Comparison of ENCODE assay signal across 29 cellular contexts in genomic region chr5:40915341-40915926, GRCh38. TPM values are rescaled to one million over a fixed set of nuclear protein-coding genes. Genes with fewer than 3 reads are reported as not detected.
DNase-seq lines count a peak whose midpoint lies in the region; ATAC-seq, FAIRE-seq and TF ChIP-seq lines count a peak whose summit lies in the region.
"Had no signal": no experiment of that assay in that cellular context is flagged by ENCODE, and none has a peak within 500 bp of the region (broad histone marks: within the 10 kb centered on the region; RNA-seq: fewer than 3 reads in every experiment).

No MANE protein-coding gene starts in this region.

- H2AFZ ChIP-seq in GM23338 = no peak overlapping the region
- H2AFZ ChIP-seq in astrocyte (ENCODE audit: low read depth, low read length) = peak overlapping the region; percentile 9
- H2AFZ ChIP-seq in neural progenitor cell (replicated peaks) = peak overlapping the region; percentile 84

- no peak overlapping the region for H3K9ac ChIP-seq in astrocyte (ENCODE audit: low read length)
- no peak overlapping the region for H3K9ac ChIP-seq in neural progenitor cell

- H3K36me3 Mint-ChIP-seq in GM23338 (ENCODE audit: low read depth) = peaks cover 8% of the 10 kb centered on the region; the same call in 1 of the 3 replicates
- H3K36me3 Mint-ChIP-seq in astrocyte (ENCODE audit: low read depth, unreplicated experiment) = no peaks in the 10 kb centered on the region
- H3K36me3 Mint-ChIP-seq in neural progenitor cell = no peaks in the 10 kb centered on the region
- H3K36me3 Mint-ChIP-seq: activated naive CD4-positive, alpha-beta T cell treated with anti-CD3 and anti-CD28 coated beads, Interleukin-2, amount 10 ng/mL, durations not matched to agents 7 days and 5 days had no signal

- H3K79me2 ChIP-seq in GM23338 (replicated peaks; ENCODE audit: insufficient read depth) = no peaks in the 10 kb centered on the region
- H3K79me2 ChIP-seq in astrocyte (ENCODE audit: insufficient read depth, low read length) = no peaks in the 10 kb centered on the region
- H3K79me2 ChIP-seq in neural progenitor cell (ENCODE audit: low read depth) = no peaks in the 10 kb centered on the region

- H3K4me1 Mint-ChIP-seq in GM23338 (peaks cover 18% of the 10 kb centered on the region), astrocyte (ENCODE audit: low read depth, unreplicated experiment) (peaks cover 2% of the 10 kb centered on the region), neural progenitor cell (peaks cover 12% of the 10 kb centered on the region)
- H3K4me1 Mint-ChIP-seq: activated CD4-positive, alpha-beta memory T cell treated with anti-CD3 and anti-CD28 coated beads, Interleukin-2, amount 10 ng/mL, durations not matched to agents 7 days and 5 days; activated naive CD4-positive, alpha-beta T cell treated with anti-CD3 and anti-CD28 coated beads, Interleukin-2, amount 10 ng/mL, durations not matched to agents 7 days and 5 days had no signal

- DNase-seq in GM23338 (ENCODE audit: low spot score) = no peak
- DNase-seq in astrocyte (ENCODE audit: low read depth) = no peak
- DNase-seq in heart left ventricle = no peak
- DNase-seq in neural progenitor cell (ENCODE audit: low spot score) = no peak
- DNase-seq in NK-92 treated with Interleukin-12 subunit alpha and Interleukin-12 subunit beta, amount 100 ng/mL, for 24 hours (lab: John Stamatoyannopoulos, UW) = no peak
- DNase-seq in KBM-7 = no peak
- DNase-seq in stimulated activated naive CD8-positive, alpha-beta T cell treated with anti-CD3 and anti-CD28 coated beads, Interleukin-15, Interleukin-2, amounts not matched to agents 100 U/mL and 50 U/mL, for 24 hours = no peak
- no peak for DNase-seq in cerebellar cortex (ENCODE audit: low spot score)
- DNase-seq: ACHN; activated CD4-positive, alpha-beta memory T cell treated with anti-CD3 and anti-CD28 coated beads, Interleukin-2, amount 10 ng/mL, durations not matched to agents 7 days and 5 days; activated naive CD4-positive, alpha-beta T cell treated with anti-CD3 and anti-CD28 coated beads, Interleukin-2, amount 10 ng/mL, durations not matched to agents 7 days and 5 days; activated T-cell treated with anti-CD3 and anti-CD28 coated beads, Interleukin-2, amount 50 U/mL, for 24 hours; body of pancreas; NCI-H1436; NCI-H2171; NCI-H526; SHP77 treated with DMSO at 0.1 percent for 48 hours; sigmoid colon; stimulated activated CD4-positive, alpha-beta T cell treated with anti-CD3 and anti-CD28 coated beads, Interleukin-1b, Interleukin-23, amount 100 ng/mL, for 48 hours; stimulated activated naive CD4-positive, alpha-beta T cell treated with Interleukin-2 at 50 U/mL for 16 hours; upper lobe of left lung had no signal

- H3K27me3 ChIP-seq in GM23338 (ENCODE audit: insufficient read depth) = peaks cover 7% of the 10 kb centered on the region; the same call in 1 of the 2 replicates
- no peaks in the 10 kb centered on the region for H3K27me3 ChIP-seq in astrocyte (ENCODE audit: insufficient read depth, low read length)
- no peaks in the 10 kb centered on the region for H3K27me3 ChIP-seq in heart left ventricle
- H3K27me3 ChIP-seq in neural progenitor cell = no peaks in the 10 kb centered on the region
- H3K27me3 ChIP-seq: body of pancreas, sigmoid colon, upper lobe of left lung had no signal

- H4K20me1 ChIP-seq in GM23338 (replicated peaks; ENCODE audit: insufficient read depth) (no peaks in the 10 kb centered on the region), astrocyte (ENCODE audit: insufficient read depth, low read length) (no peaks in the 10 kb centered on the region), neural progenitor cell (ENCODE audit: low read depth) (no peaks in the 10 kb centered on the region)

- no peak for ATAC-seq in GM23338
- ATAC-seq in heart left ventricle = peak in 2 of 4 donors; percentile 32 to 45
- no peak for ATAC-seq in stimulated activated naive CD8-positive, alpha-beta T cell treated with anti-CD3 and anti-CD28 coated beads, Interleukin-15, Interleukin-2, amounts not matched to agents 100 U/mL and 50 U/mL, for 24 hours
- ATAC-seq: body of pancreas had no signal

- H3K4me3 Mint-ChIP-seq in GM23338 (no peak overlapping the region), astrocyte (ENCODE audit: unreplicated experiment) (no peak overlapping the region), neural progenitor cell (no peak overlapping the region)
- H3K4me3 Mint-ChIP-seq: activated CD4-positive, alpha-beta memory T cell treated with anti-CD3 and anti-CD28 coated beads, Interleukin-2, amount 10 ng/mL, durations not matched to agents 7 days and 5 days; activated naive CD4-positive, alpha-beta T cell treated with anti-CD3 and anti-CD28 coated beads, Interleukin-2, amount 10 ng/mL, durations not matched to agents 7 days and 5 days; activated T-cell treated with anti-CD3 and anti-CD28 coated beads, Interleukin-2, amount 50 U/mL, for 24 hours; dendritic cell treated with granulocyte-macrophage colony-stimulating factor and Interleukin-4, amounts not matched to agents 40 ng/mL and 50 ng/mL, for 4 days had no signal

- no peak for TF ChIP-seq POLR2A in heart left ventricle (IDR thresholded peaks at IDR 0.05)

- intact Hi-C loops in heart left ventricle (cut with DNase I) = loop anchor here in 3 of 10 donors (10.0 kb wide), 3 partner anchors 69 to 349 kb away; no protein-coding TSS in a partner anchor

- H3K4me3 ChIP-seq in GM23338 = no peak overlapping the region
- no peak overlapping the region for H3K4me3 ChIP-seq in astrocyte (ENCODE audit: insufficient read depth, low read depth, low read length)
- peak overlapping the region in 8 of 12 donors; percentile 7 to 47 (median 26) for H3K4me3 ChIP-seq in heart left ventricle
- H3K4me3 ChIP-seq in neural progenitor cell = no peak overlapping the region
- H3K4me3 ChIP-seq: body of pancreas, lung had no signal

- H3K27ac Mint-ChIP-seq in GM23338 = no peak overlapping the region
- H3K27ac Mint-ChIP-seq in astrocyte (ENCODE audit: unreplicated experiment) = no peak overlapping the region
- H3K27ac Mint-ChIP-seq in neural progenitor cell = no peak overlapping the region
- H3K27ac Mint-ChIP-seq: activated CD4-positive, alpha-beta memory T cell treated with anti-CD3 and anti-CD28 coated beads, Interleukin-2, amount 10 ng/mL, durations not matched to agents 7 days and 5 days; activated naive CD4-positive, alpha-beta T cell treated with anti-CD3 and anti-CD28 coated beads, Interleukin-2, amount 10 ng/mL, durations not matched to agents 7 days and 5 days; activated T-cell treated with anti-CD3 and anti-CD28 coated beads, Interleukin-2, amount 50 U/mL, for 24 hours; dendritic cell treated with granulocyte-macrophage colony-stimulating factor and Interleukin-4, amounts not matched to agents 40 ng/mL and 50 ng/mL, for 4 days had no signal

- no peaks in the 10 kb centered on the region for H3K9me2 ChIP-seq in GM23338 (ENCODE audit: insufficient read depth)

- peak overlapping the region; percentile 45 for H3K4me2 ChIP-seq in GM23338
- peak overlapping the region; percentile 23 for H3K4me2 ChIP-seq in astrocyte (ENCODE audit: low read length)
- H3K4me2 ChIP-seq in neural progenitor cell = peak overlapping the region; percentile 43

- WGBS in heart left ventricle, 4 donors = 25 to 34% (median 27%) methylated on average over 3 of the region's 3 CpGs

- FAIRE-seq in astrocyte (lab: Jason Lieb, UNC) = no peak
- FAIRE-seq: D721Med had no signal

- no peak overlapping the region for H3K27ac ChIP-seq in GM23338 (ENCODE audit: low read depth)
- H3K27ac ChIP-seq in astrocyte (ENCODE audit: low read depth, low read length) = no peak overlapping the region
- peak overlapping the region in 9 of 12 donors; percentile 8 to 65 (median 44) for H3K27ac ChIP-seq in heart left ventricle
- H3K27ac ChIP-seq in neural progenitor cell = no peak overlapping the region
- H3K27ac ChIP-seq: body of pancreas, C4-2B, epithelial cell of prostate, VCaP had no signal

- H3K9me3 ChIP-seq in astrocyte (ENCODE audit: insufficient read depth, low read depth, low read length) (no peaks in the 10 kb centered on the region), heart left ventricle (no peaks in the 10 kb centered on the region), neural progenitor cell (ENCODE audit: low read depth) (no peaks in the 10 kb centered on the region)
- H3K9me3 ChIP-seq: body of pancreas, sigmoid colon, upper lobe of left lung had no signal

- peaks cover 26% of the 10 kb centered on the region for H3K4me1 ChIP-seq in GM23338 (ENCODE audit: insufficient read depth)
- H3K4me1 ChIP-seq in astrocyte (ENCODE audit: insufficient read depth, low read length) = peaks cover 4% of the 10 kb centered on the region
- H3K4me1 ChIP-seq in heart left ventricle = peaks cover 0 to 36% (median 7%) of the 10 kb centered on the region in 12 donors
- H3K4me1 ChIP-seq in neural progenitor cell = peaks cover 16% of the 10 kb centered on the region
- H3K4me1 ChIP-seq: body of pancreas, sigmoid colon had no signal

- in situ Hi-C loops in KBM-7 (cut with MboI; ENCODE audit: low pct_unique_long_range_greater_than_20kb, low sequenced_read_pairs) = no loop called here

- no peaks in the 10 kb centered on the region; the same call in 1 of the 2 replicates for H3K36me3 ChIP-seq in GM23338 (ENCODE audit: insufficient read depth)
- no peaks in the 10 kb centered on the region for H3K36me3 ChIP-seq in astrocyte (ENCODE audit: insufficient read depth, low read length)
- H3K36me3 ChIP-seq in heart left ventricle = no peaks in the 10 kb centered on the region
- H3K36me3 ChIP-seq in neural progenitor cell = no peaks in the 10 kb centered on the region
- H3K36me3 ChIP-seq: sigmoid colon, upper lobe of left lung had no signal

- H3F3A ChIP-seq in GM23338 (replicated peaks; ENCODE audit: low read depth) (no peaks in the 10 kb centered on the region), neural progenitor cell (ENCODE audit: low read depth) (no peaks in the 10 kb centered on the region)

- TF ChIP-seq CTCF in GM23338 (conservative IDR thresholded peaks at IDR 0.05; ENCODE audit: low read depth in 2 of 2) = no peak
- TF ChIP-seq CTCF in astrocyte (IDR thresholded peaks at IDR 0.05; ENCODE audit: insufficient read depth, low read depth, low read length) = no peak
- TF ChIP-seq CTCF in heart left ventricle (IDR thresholded peaks at IDR 0.05) = no peak
- TF ChIP-seq CTCF in neural progenitor cell (IDR thresholded peaks at IDR 0.05) = no peak

- H3K27me3 Mint-ChIP-seq in GM23338 (ENCODE audit: insufficient read depth, low read depth, poor library complexity) (no peaks in the 10 kb centered on the region), astrocyte (ENCODE audit: low read depth, unreplicated experiment) (no peaks in the 10 kb centered on the region), neural progenitor cell (ENCODE audit: insufficient read depth, low read depth) (no peaks in the 10 kb centered on the region)

- peaks cover 10% of the 10 kb centered on the region for H3K9me3 Mint-ChIP-seq in GM23338
- H3K9me3 Mint-ChIP-seq in astrocyte (ENCODE audit: unreplicated experiment) = peaks cover 2% of the 10 kb centered on the region
- peaks cover 11% of the 10 kb centered on the region for H3K9me3 Mint-ChIP-seq in neural progenitor cell
- H3K9me3 Mint-ChIP-seq: activated CD4-positive, alpha-beta memory T cell treated with anti-CD3 and anti-CD28 coated beads, Interleukin-2, amount 10 ng/mL, durations not matched to agents 7 days and 5 days; activated naive CD4-positive, alpha-beta T cell treated with anti-CD3 and anti-CD28 coated beads, Interleukin-2, amount 10 ng/mL, durations not matched to agents 7 days and 5 days; activated T-cell treated with anti-CD3 and anti-CD28 coated beads, Interleukin-2, amount 50 U/mL, for 24 hours; dendritic cell treated with granulocyte-macrophage colony-stimulating factor and Interleukin-4, amounts not matched to agents 40 ng/mL and 50 ng/mL, for 4 days had no signal

RNA-seq across cellular contexts. Expression of gene C7, which starts 6.1 kb away (rescaled TPM):
- 0.07 TPM in 1 of 2 replicates, not detected in the other for total RNA-seq in GM23338 (2014; rRNA removed; shearing (Covaris generic))
- 0.05 TPM in 1 of 2 replicates, not detected in the other for polyA plus RNA-seq in GM23338 (2016; fragmentation: Nextera tagmentation; extraction: Ambion mirVana)
- total RNA-seq in astrocyte = 0.66 TPM in 1 of 2 replicates, not detected in the other
- total RNA-seq in heart left ventricle = 100 to 1,000 TPM in 4 of 9 donors, 10 to 100 TPM in 5; 69.8 to 346 (median 89.2) TPM
- polyA plus RNA-seq in heart left ventricle = 100 to 1,000 TPM in 1 of 2 donors, 10 to 100 TPM in 1; 69.5 to 252 TPM
- total RNA-seq in neural progenitor cell (ENCODE audit: low replicate concordance) = not detected in 2 replicates
- total RNA-seq: activated CD4-positive, alpha-beta memory T cell treated with anti-CD3 and anti-CD28 coated beads, Interleukin-2, amount 10 ng/mL, durations not matched to agents 7 days and 5 days; osteocyte; T-helper 1 cell treated with Interleukin-12 subunit alpha and Interleukin-12 subunit beta and Interleukin-4 antibody, amounts not matched to agents 30 ng/mL and 1 ng/mL, for 36 hours had no signal

Comparison
In these comparisons a context has a peak if more than half of its experiments do, and no peak if none do; other contexts are left out.
1. H3K27ac ChIP-seq: peak in heart left ventricle (9 of 12); none in GM23338 (single experiment), astrocyte (single experiment) and neural progenitor cell (single experiment).
2. H3K4me3 ChIP-seq: peak in heart left ventricle (8 of 12); none in GM23338 (single experiment), astrocyte (single experiment) and neural progenitor cell (single experiment).
3. RNA of gene C7, which starts 6.1 kb away (total RNA-seq): 69.8 to 346 TPM in heart left ventricle; 0.66 TPM in astrocyte, 0.07 TPM in GM23338 and not detected in neural progenitor cell; every median in the first group is over 10 times any median in the second.
4. Peak in every context shown above with its lines, with median percentiles within 50 percentile points of each other: H3K4me2 ChIP-seq.